8 cellular contexts compared by ENCODE assay signal in genomic region chr11:35077709-35078695, GRCh38.
DNase-seq lines count a peak whose midpoint lies in the region; ATAC-seq and FAIRE-seq lines count a peak whose summit lies in the region.

No MANE protein-coding gene starts in this region.

- DNase-seq in DMS53 (lab: John Stamatoyannopoulos, UW) (peak; percentile 62), HTR-8/SVneo (ENCODE audit: insufficient read length, low spot score) (peak; percentile 45), iris pigment epithelial cell (ENCODE audit: low read depth) (peak; percentile 87), HuH-7.5 (ENCODE audit: low spot score) (no peak), cerebellar cortex (ENCODE audit: low spot score) (no peak), NCI-H82 treated with DMSO at 0.1 percent for 48 hours (lab: John Stamatoyannopoulos, UW; ENCODE audit: unreplicated experiment) (no peak)
- peak; percentile 36 for DNase-seq in activated CD4-positive, alpha-beta T cell treated with anti-CD3 and anti-CD28 coated beads, Interleukin-2, amount 50 U/mL, for 1 hour

- ATAC-seq in GM21423 (IDR thresholded peaks at IDR 0.05; ENCODE audit: unreplicated experiment): peak; percentile 61

- no peak for FAIRE-seq in HTR-8/SVneo (lab: Jason Lieb, UNC)

Comparison
In these comparisons a context has a peak if more than half of its experiments do, and no peak if none do; other contexts are left out.
1. DNase-seq: peak in DMS53 (single experiment), HTR-8/SVneo (single experiment), activated CD4-positive, alpha-beta T cell treated with anti-CD3 and anti-CD28 coated beads, Interleukin-2, amount 50 U/mL, for 1 hour (single experiment) and iris pigment epithelial cell (single experiment); none in HuH-7.5 (single experiment), cerebellar cortex (single experiment) and NCI-H82 treated with DMSO at 0.1 percent for 48 hours (single experiment).